Comparison of ENCODE assay signal across 8 cellular contexts in the genomic region with DNA sequence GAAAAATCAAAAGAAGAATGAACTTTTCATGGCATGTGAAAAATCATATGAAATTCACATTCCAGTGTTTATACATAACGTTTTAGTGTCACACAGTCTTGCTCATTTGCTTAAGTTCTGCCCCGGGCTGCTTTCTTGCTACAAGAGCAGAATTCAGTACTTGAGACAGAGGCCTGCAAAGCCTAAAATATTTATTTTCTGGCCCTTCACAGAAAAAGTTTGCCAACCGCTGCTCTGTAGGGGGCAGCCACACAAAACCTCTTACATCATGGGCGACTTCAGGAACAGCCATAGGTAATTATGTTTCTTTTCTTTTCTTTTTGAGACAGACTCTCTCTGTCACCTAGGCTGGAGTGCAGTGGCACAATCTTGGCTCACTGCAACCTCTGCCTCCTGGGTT. TPM values are rescaled to one million over a fixed set of nuclear protein-coding genes. Genes with fewer than 3 reads are reported as not detected.
DNase-seq lines count a peak whose midpoint lies in the region; ATAC-seq and TF ChIP-seq lines count a peak whose summit lies in the region.

No MANE protein-coding gene starts in this region.

- peak overlapping the region; percentile 90 to 97 for H3K4me3 ChIP-seq in Panc1 (ENCODE audit: low read depth in 2 of 2, low read length in 2 of 2)
- no peak overlapping the region for H3K4me3 ChIP-seq in effector memory CD4-positive, alpha-beta T cell (ENCODE audit: insufficient read depth, low read depth, low read length, poor library complexity, severe bottlenecking)

- H3K27me3 Mint-ChIP-seq in activated T-cell treated with anti-CD3 and anti-CD28 coated beads, Interleukin-2, amount 50 U/mL, for 24 hours = no peaks in the 10 kb centered on the region
- no peaks in the 10 kb centered on the region for H3K27me3 Mint-ChIP-seq in naive thymus-derived CD8-positive, alpha-beta T cell

- CTCF ChIA-PET in Panc1 (lab: Charles Lee) = no interaction called here

- H3K27ac ChIP-seq in Panc1 (ENCODE audit: low read length) = peak overlapping the region; percentile 97
- peak overlapping the region; percentile 48 for H3K27ac ChIP-seq in effector memory CD4-positive, alpha-beta T cell (ENCODE audit: insufficient read depth, low read length, poor library complexity, severe bottlenecking)

- TF ChIP-seq CTCF in Panc1 (IDR thresholded peaks at IDR 0.05) = no peak

- no peaks in the 10 kb centered on the region for H3K9me3 Mint-ChIP-seq in activated T-cell treated with anti-CD3 and anti-CD28 coated beads, Interleukin-2, amount 50 U/mL, for 24 hours
- H3K9me3 Mint-ChIP-seq in naive thymus-derived CD8-positive, alpha-beta T cell = no peaks in the 10 kb centered on the region

- no peak for DNase-seq in activated T-cell treated with anti-CD3 and anti-CD28 coated beads, Interleukin-2, amount 50 U/mL, for 24 hours
- DNase-seq in activated T-cell treated with anti-CD3 and anti-CD28 coated beads, Interleukin-2, amount 50 U/mL, for 48 hours = no peak
- no peak for DNase-seq in Panc1 (ENCODE audit: low read depth, low spot score)
- no peak for DNase-seq in effector memory CD4-positive, alpha-beta T cell
- DNase-seq in naive thymus-derived CD8-positive, alpha-beta T cell = no peak
- no peak for DNase-seq in DMS79 treated with DMSO at 0.1 percent for 48 hours (lab: John Stamatoyannopoulos, UW)

- peaks cover 19% of the 10 kb centered on the region for H3K4me1 ChIP-seq in Panc1 (ENCODE audit: control insufficient read depth, insufficient read depth, low read length)
- H3K4me1 ChIP-seq in effector memory CD4-positive, alpha-beta T cell (ENCODE audit: control insufficient read depth, insufficient read depth, low read length, poor library complexity, severe bottlenecking) = peaks cover 17% of the 10 kb centered on the region

- in situ Hi-C loops in Panc1 (cut with HindIII; ENCODE audit: low pct_unique_long_range_greater_than_20kb, low sequenced_read_pairs) = no loop called here

- H3K9me3 ChIP-seq in Panc1 (ENCODE audit: control insufficient read depth, insufficient read depth, low read depth, low read length) = no peaks in the 10 kb centered on the region
- H3K9me3 ChIP-seq in effector memory CD4-positive, alpha-beta T cell (ENCODE audit: control insufficient read depth, low read length) = no peaks in the 10 kb centered on the region

- no peaks in the 10 kb centered on the region; the same call in 1 of the 2 replicates for H3K36me3 ChIP-seq in Panc1 (ENCODE audit: control insufficient read depth, insufficient read depth, low read length)
- peaks cover 15% of the 10 kb centered on the region for H3K36me3 ChIP-seq in effector memory CD4-positive, alpha-beta T cell (ENCODE audit: control insufficient read depth, insufficient read depth, low read length)

- ATAC-seq in Panc1 = no peak
- ATAC-seq in naive thymus-derived CD8-positive, alpha-beta T cell = no peak
- no peak for ATAC-seq in GM18873 (IDR thresholded peaks at IDR 0.05; ENCODE audit: low FRiP score, unreplicated experiment)
- ATAC-seq in GM19328 (IDR thresholded peaks at IDR 0.05; ENCODE audit: unreplicated experiment) = no peak

- H3K27me3 ChIP-seq in Panc1 (ENCODE audit: control insufficient read depth, insufficient read depth, low read length) = no peaks in the 10 kb centered on the region
- no peaks in the 10 kb centered on the region for H3K27me3 ChIP-seq in effector memory CD4-positive, alpha-beta T cell (replicated peaks; ENCODE audit: control insufficient read depth, insufficient read depth, low read length, poor library complexity, severe bottlenecking)

- intact Hi-C loops in Panc1 (cut with micrococcal nuclease; ENCODE audit: unreplicated experiment) = no loop called here

- BruUV-seq in Panc1 (replicated peaks; lab: Mats Ljungman, UMichigan) = no TSS peak

- peak overlapping the region; percentile 91 for H3K4me3 Mint-ChIP-seq in activated T-cell treated with anti-CD3 and anti-CD28 coated beads, Interleukin-2, amount 50 U/mL, for 24 hours
- H3K4me3 Mint-ChIP-seq in naive thymus-derived CD8-positive, alpha-beta T cell = peak overlapping the region; percentile 86 to 97 (median 90)

- POLR2A ChIA-PET in Panc1 (lab: Charles Lee) = interaction anchor here (0.6 kb wide), 1 partner anchor 73 kb away, joined by 6 read pairs; no protein-coding TSS in a partner anchor
- POLR2A ChIA-PET in naive thymus-derived CD8-positive, alpha-beta T cell (lab: Charles Lee) = interaction anchor here (1.1 kb wide), 1 partner anchor 141 kb away, joined by 3 read pairs; no protein-coding TSS in a partner anchor

- H3K4me1 Mint-ChIP-seq in activated T-cell treated with anti-CD3 and anti-CD28 coated beads, Interleukin-2, amount 50 U/mL, for 24 hours (ENCODE audit: low read depth) = peaks cover 26% of the 10 kb centered on the region
- H3K4me1 Mint-ChIP-seq in naive thymus-derived CD8-positive, alpha-beta T cell = peaks cover 15 to 40% (median 26%) of the 10 kb centered on the region in 4 donors

- peak overlapping the region; percentile 94 for H3K27ac Mint-ChIP-seq in activated T-cell treated with anti-CD3 and anti-CD28 coated beads, Interleukin-2, amount 50 U/mL, for 24 hours
- H3K27ac Mint-ChIP-seq in naive thymus-derived CD8-positive, alpha-beta T cell = peak overlapping the region; percentile 92 to 98 (median 96)

- peaks cover 15% of the 10 kb centered on the region for H3K36me3 Mint-ChIP-seq in activated T-cell treated with anti-CD3 and anti-CD28 coated beads, Interleukin-2, amount 50 U/mL, for 24 hours (ENCODE audit: low read depth)
- peaks cover 0 to 7% (median 0%) of the 10 kb centered on the region in 3 donors for H3K36me3 Mint-ChIP-seq in naive thymus-derived CD8-positive, alpha-beta T cell

RNA-seq across cellular contexts. Expression of gene ATG2A, which starts 1.0 kb away (rescaled TPM):
- total RNA-seq in Panc1 (2021; ENCODE audit: unreplicated experiment) = 28.8 TPM
- polyA plus RNA-seq in Panc1 (2012; ENCODE audit: insufficient read length) = 32.7 TPM
- 10 to 100 TPM; 39.5 to 41.4 TPM for total RNA-seq in naive thymus-derived CD8-positive, alpha-beta T cell
- polyA plus RNA-seq in naive thymus-derived CD8-positive, alpha-beta T cell = 1 to 10 TPM; 3.4 to 4.2 (median 3.6) TPM

RNA-seq across cellular contexts. Expression of gene PPP2R5B, which starts 6.4 kb away (rescaled TPM):
- total RNA-seq in Panc1 (2021; ENCODE audit: unreplicated experiment) = 14.0 TPM
- polyA plus RNA-seq in Panc1 (2012; ENCODE audit: insufficient read length) = 21.5 TPM
- 10 to 100 TPM; 13.4 to 16.0 TPM for total RNA-seq in naive thymus-derived CD8-positive, alpha-beta T cell
- 1 to 10 TPM; 4.7 to 6.6 (median 5.3) TPM for polyA plus RNA-seq in naive thymus-derived CD8-positive, alpha-beta T cell

RNA-seq across cellular contexts. Expression of gene GPHA2, which starts 17.6 kb away (rescaled TPM):
- total RNA-seq in Panc1 (2021; ENCODE audit: unreplicated experiment) = not detected
- not detected for polyA plus RNA-seq in Panc1 (2012; ENCODE audit: insufficient read length)
- under 1 TPM; 0.55 to 0.69 TPM for total RNA-seq in naive thymus-derived CD8-positive, alpha-beta T cell
- polyA plus RNA-seq in naive thymus-derived CD8-positive, alpha-beta T cell = not detected

RNA-seq across cellular contexts. Expression of gene EHD1, which starts 39.6 kb away (rescaled TPM):
- 186 TPM for total RNA-seq in Panc1 (2021; ENCODE audit: unreplicated experiment)
- 280 TPM for polyA plus RNA-seq in Panc1 (2012; ENCODE audit: insufficient read length)
- total RNA-seq in naive thymus-derived CD8-positive, alpha-beta T cell = 100 to 1,000 TPM; 217 to 226 TPM
- polyA plus RNA-seq in naive thymus-derived CD8-positive, alpha-beta T cell = 100 to 1,000 TPM; 137 to 164 (median 154) TPM

RNA-seq across cellular contexts. Expression of gene MAJIN, which starts 53.9 kb away (rescaled TPM):
- not detected for total RNA-seq in Panc1 (2021; ENCODE audit: unreplicated experiment)
- polyA plus RNA-seq in Panc1 (2012; ENCODE audit: insufficient read length) = 0.53 TPM
- 1 to 10 TPM; 1.9 to 2.4 TPM for total RNA-seq in naive thymus-derived CD8-positive, alpha-beta T cell
- under 1 TPM in 2 of 3 donors, not detected in 1; 0.48 to 0.84 TPM for polyA plus RNA-seq in naive thymus-derived CD8-positive, alpha-beta T cell
